ENCODE assay signal across 8 cellular contexts in the genomic region with DNA sequence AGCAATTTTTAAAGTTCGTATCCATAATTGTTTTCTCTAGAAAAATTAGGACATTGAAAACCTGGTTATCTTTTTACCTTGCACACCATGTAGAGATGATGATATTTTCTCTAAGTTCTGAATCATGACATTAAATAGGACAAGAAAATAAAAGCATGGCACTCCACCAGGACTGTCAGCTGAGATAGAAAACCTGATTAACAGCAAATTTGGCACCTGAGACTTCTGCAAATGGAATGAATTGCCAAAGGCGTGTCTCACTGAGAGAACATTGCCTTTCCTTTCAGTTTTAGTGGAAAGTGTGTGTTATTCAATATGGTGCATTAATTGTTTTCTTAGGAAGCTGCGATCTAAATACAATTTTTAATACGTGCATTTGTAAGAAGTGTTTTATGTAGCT.
"Had no signal": no experiment of that assay in that cellular context is flagged by ENCODE, and none has a peak within 500 bp of the region (broad histone marks: within the 10 kb centered on the region; RNA-seq: fewer than 3 reads in every experiment).

No MANE protein-coding gene starts in this region.

- H3K4me3 ChIP-seq: GM23248, HAP-1 had no signal

- FAIRE-seq: HepG2 had no signal

- H3K27ac ChIP-seq: GM23248, HL-60 had no signal

- H3K36me3 ChIP-seq: HAP-1 had no signal

- ATAC-seq: HCT116, HepG2 had no signal

- H2AFZ ChIP-seq: GM23248 had no signal

- DNase-seq: GM23248, GOT3, H7, HFFc6 had no signal

- H3K4me1 ChIP-seq: HAP-1 had no signal

- H3K9ac ChIP-seq: GM23248 had no signal

- H3K9me3 ChIP-seq: HAP-1 had no signal
